Comparison of ENCODE assay signal across 30 cellular contexts in genomic region chr16:51719376-51719775, GRCh38.
"Had no signal": no experiment of that assay in that cellular context is flagged by ENCODE, and none has a peak within 500 bp of the region (broad histone marks: within the 10 kb centered on the region; RNA-seq: fewer than 3 reads in every experiment).

No MANE protein-coding gene starts in this region.

- H3K4me1 ChIP-seq: esophagus muscularis mucosa, foreskin keratinocyte, heart right ventricle, lower lobe of right lung, pancreas, right atrium auricular region, suprapubic skin, transverse colon, upper lobe of right lung had no signal

- H3K36me3 Mint-ChIP-seq: memory B cell; naive B cell; natural killer cell treated with Interleukin-12 subunit alpha and Interleukin-12 subunit beta and Interleukin-15 and Interleukin-18, amount 100 ng/mL, for 72 hours had no signal

- H3K27me3 Mint-ChIP-seq: memory B cell; naive B cell; natural killer cell treated with Interleukin-12 subunit alpha and Interleukin-12 subunit beta and Interleukin-15 and Interleukin-18, amount 100 ng/mL, for 72 hours; stimulated activated naive CD8-positive, alpha-beta T cell treated with anti-CD3 and anti-CD28 coated beads, Interleukin-15, amount 100 ng/mL, for 72 hours had no signal

- H3K4me3 Mint-ChIP-seq: memory B cell; naive B cell; natural killer cell treated with Interleukin-12 subunit alpha and Interleukin-12 subunit beta and Interleukin-15 and Interleukin-18, amount 100 ng/mL, for 72 hours; neural crest cell; stimulated activated naive CD8-positive, alpha-beta T cell treated with anti-CD3 and anti-CD28 coated beads, Interleukin-15, amount 100 ng/mL, for 72 hours had no signal

- H3K27ac Mint-ChIP-seq: memory B cell; naive B cell; natural killer cell treated with Interleukin-12 subunit alpha and Interleukin-12 subunit beta and Interleukin-15 and Interleukin-18, amount 100 ng/mL, for 72 hours; stimulated activated naive CD8-positive, alpha-beta T cell treated with anti-CD3 and anti-CD28 coated beads, Interleukin-15, amount 100 ng/mL, for 72 hours had no signal

- FAIRE-seq: endothelial cell of umbilical vein, islet of Langerhans, pancreas had no signal

- DNase-seq: dermis blood vessel endothelial cell; effector memory CD4-positive, alpha-beta T cell; glutamatergic neuron; heart right ventricle; hippocampal formation; left ventricle myocardium superior; lower lobe of right lung; naive B cell; pancreas; stimulated activated CD4-positive, alpha-beta T cell treated with anti-CD3 and anti-CD28 coated beads, Interleukin-12 subunit alpha, Interleukin-12 subunit beta, amount 100 ng/mL, for 4 hours; stimulated activated CD4-positive, alpha-beta T cell treated with anti-CD3 and anti-CD28 coated beads, Interleukin-1b, Interleukin-23, amount 100 ng/mL, for 48 hours; stimulated activated CD4-positive, alpha-beta T cell treated with anti-CD3 and anti-CD28 coated beads, Interleukin-4, amount 100 ng/mL, for 1 hour; stimulated activated CD8-positive, alpha-beta memory T cell treated with anti-CD3 and anti-CD28 coated beads, Interleukin-4, amount 100 ng/mL, for 48 hours; stimulated activated naive CD4-positive, alpha-beta T cell; stimulated activated naive CD8-positive, alpha-beta T cell treated with anti-CD3 and anti-CD28 coated beads, Interleukin-15, amount 100 ng/mL, for 72 hours; transverse colon; upper lobe of right lung had no signal

- H3K4me1 Mint-ChIP-seq: memory B cell; naive B cell; stimulated activated naive CD8-positive, alpha-beta T cell treated with anti-CD3 and anti-CD28 coated beads, Interleukin-15, amount 100 ng/mL, for 72 hours had no signal

- H3K4me2 ChIP-seq: smooth muscle cell had no signal

- H3K27me3 ChIP-seq: heart right ventricle, neutrophil, right atrium auricular region, suprapubic skin, transverse colon, upper lobe of right lung, vagina had no signal

- H3K36me3 ChIP-seq: esophagus muscularis mucosa, heart right ventricle, lower lobe of right lung, neutrophil, pancreas, right atrium auricular region, suprapubic skin, transverse colon, upper lobe of right lung, vagina had no signal

- H3K9me3 ChIP-seq: lower lobe of right lung, neutrophil, pancreas, suprapubic skin, transverse colon, upper lobe of right lung, vagina had no signal

- H3K4me3 ChIP-seq: coronary artery, esophagus muscularis mucosa, heart right ventricle, lower lobe of right lung, pancreas, right atrium auricular region, smooth muscle cell, suprapubic skin, transverse colon, upper lobe of right lung, vagina had no signal

- H3K9me3 Mint-ChIP-seq: neural crest cell; stimulated activated naive CD8-positive, alpha-beta T cell treated with anti-CD3 and anti-CD28 coated beads, Interleukin-15, amount 100 ng/mL, for 72 hours had no signal

- H3K27ac ChIP-seq: coronary artery, esophagus muscularis mucosa, foreskin keratinocyte, heart right ventricle, lower lobe of right lung, neutrophil, pancreas, right atrium auricular region, suprapubic skin, transverse colon, upper lobe of right lung, vagina had no signal
